14 cellular contexts compared by ENCODE assay signal in the genomic region with DNA sequence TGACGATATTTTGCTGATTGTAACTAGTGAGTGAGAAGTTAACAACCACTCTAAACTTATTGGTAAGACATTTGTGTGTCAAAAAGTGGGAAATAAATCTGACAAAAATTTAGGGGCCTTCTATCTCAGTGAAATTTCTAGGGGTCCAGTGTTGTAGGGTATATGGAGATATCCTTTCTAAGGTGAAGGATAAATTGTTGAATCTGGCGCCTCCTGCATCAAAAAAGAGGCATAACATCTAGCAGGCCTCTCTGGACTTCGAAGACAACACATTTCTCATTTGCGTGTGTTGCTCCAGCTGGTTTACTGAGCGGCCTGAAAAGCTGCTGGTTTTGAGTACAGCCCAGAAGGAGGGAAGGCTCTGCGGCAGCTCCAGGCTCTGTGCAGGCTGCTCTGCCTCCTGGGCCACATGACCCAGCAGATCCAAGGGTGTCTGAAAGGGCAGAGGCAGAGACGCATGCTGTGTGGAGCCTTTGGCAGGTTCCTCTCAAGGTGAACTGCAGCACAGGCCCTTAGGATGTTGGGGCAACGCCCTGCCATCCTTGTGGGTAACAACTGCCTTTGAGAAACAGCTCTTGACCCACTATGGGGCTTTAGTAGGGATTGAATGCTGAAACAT.
DNase-seq lines count a peak whose midpoint lies in the region; ATAC-seq and TF ChIP-seq lines count a peak whose summit lies in the region.
"Had no signal": no experiment of that assay in that cellular context is flagged by ENCODE, and none has a peak within 500 bp of the region (broad histone marks: within the 10 kb centered on the region; RNA-seq: fewer than 3 reads in every experiment).

No MANE protein-coding gene starts in this region.

- POLR2A ChIA-PET in activated CD8-positive, alpha-beta T cell treated with anti-CD3 and anti-CD28 coated beads for 36 hours (lab: Charles Lee) = no interaction called here
- POLR2A ChIA-PET in activated CD8-positive, alpha-beta T cell treated with anti-CD3 and anti-CD28 coated beads, Interleukin-2, amount 10 ng/mL, durations not matched to agents 7 days and 5 days (lab: Charles Lee) = no interaction called here

- WGBS in transverse colon (ENCODE audit: low coverage in 1 of 2), 2 donors = 92 to 100% methylated on average over 2 to 8 of the region's 8 CpGs

- no peaks in the 10 kb centered on the region for H3K4me1 Mint-ChIP-seq in activated CD8-positive, alpha-beta T cell treated with anti-CD3 and anti-CD28 coated beads for 36 hours (ENCODE audit: low read depth)
- peaks cover 1% of the 10 kb centered on the region for H3K4me1 Mint-ChIP-seq in activated CD8-positive, alpha-beta T cell treated with anti-CD3 and anti-CD28 coated beads, Interleukin-2, amount 10 ng/mL, durations not matched to agents 7 days and 5 days (ENCODE audit: low read depth)
- peaks cover 3% of the 10 kb centered on the region for H3K4me1 Mint-ChIP-seq in chondrocyte (ENCODE audit: low read depth)

- no peak for ATAC-seq in activated CD8-positive, alpha-beta T cell treated with anti-CD3 and anti-CD28 coated beads for 36 hours
- ATAC-seq in activated CD8-positive, alpha-beta T cell treated with anti-CD3 and anti-CD28 coated beads, Interleukin-2, amount 10 ng/mL, durations not matched to agents 7 days and 5 days = no peak

- TF ChIP-seq EP300 in transverse colon (IDR thresholded peaks at IDR 0.05; ENCODE audit: low read depth) = no peak

- H3K9me2 ChIP-seq in MM.1S (replicated peaks; ENCODE audit: insufficient read depth, low read length) = no peaks in the 10 kb centered on the region

- CTCF ChIA-PET in activated CD8-positive, alpha-beta T cell treated with anti-CD3 and anti-CD28 coated beads for 36 hours (lab: Charles Lee) = interaction anchor here (1.0 to 1.2 kb wide), 2 partner anchors 42 to 207 kb away, joined by 3 to 8 read pairs; no protein-coding TSS in a partner anchor
- CTCF ChIA-PET in activated CD8-positive, alpha-beta T cell treated with anti-CD3 and anti-CD28 coated beads, Interleukin-2, amount 10 ng/mL, durations not matched to agents 7 days and 5 days (lab: Charles Lee) = no interaction called here

- no peak for TF ChIP-seq POLR2A in transverse colon (IDR thresholded peaks at IDR 0.05)

- no peak overlapping the region for H3K4me3 Mint-ChIP-seq in activated CD8-positive, alpha-beta T cell treated with anti-CD3 and anti-CD28 coated beads for 36 hours
- H3K4me3 Mint-ChIP-seq in activated CD8-positive, alpha-beta T cell treated with anti-CD3 and anti-CD28 coated beads, Interleukin-2, amount 10 ng/mL, durations not matched to agents 7 days and 5 days = no peak overlapping the region
- no peak overlapping the region for H3K4me3 Mint-ChIP-seq in chondrocyte (ENCODE audit: unreplicated experiment)
- H3K4me3 Mint-ChIP-seq: memory B cell; T-helper 1 cell treated with Interleukin-12 subunit alpha and Interleukin-12 subunit beta and Interleukin-4 antibody, amounts not matched to agents 30 μg/mL and 1 μg/mL, for 36 hours had no signal

- H3K27me3 ChIP-seq in MM.1S (replicated peaks; ENCODE audit: insufficient read depth, low read length) (no peaks in the 10 kb centered on the region), transverse colon (no peaks in the 10 kb centered on the region)
- H3K27me3 ChIP-seq: adrenal gland, testis had no signal

- H3K4me1 ChIP-seq in MM.1S (ENCODE audit: low read length) (no peaks in the 10 kb centered on the region), transverse colon (no peaks in the 10 kb centered on the region)
- H3K4me1 ChIP-seq: adrenal gland, testis had no signal

- H3K4me2 ChIP-seq in MM.1S (ENCODE audit: low read depth, low read length) = no peak overlapping the region

- no peak overlapping the region for H3K27ac Mint-ChIP-seq in activated CD8-positive, alpha-beta T cell treated with anti-CD3 and anti-CD28 coated beads for 36 hours
- no peak overlapping the region for H3K27ac Mint-ChIP-seq in activated CD8-positive, alpha-beta T cell treated with anti-CD3 and anti-CD28 coated beads, Interleukin-2, amount 10 ng/mL, durations not matched to agents 7 days and 5 days
- H3K27ac Mint-ChIP-seq in chondrocyte (ENCODE audit: unreplicated experiment) = no peak overlapping the region
- H3K27ac Mint-ChIP-seq: memory B cell; T-helper 1 cell treated with Interleukin-12 subunit alpha and Interleukin-12 subunit beta and Interleukin-4 antibody, amounts not matched to agents 30 μg/mL and 1 μg/mL, for 36 hours had no signal

- DNase-seq in activated CD8-positive, alpha-beta T cell treated with anti-CD3 and anti-CD28 coated beads for 36 hours = no peak
- no peak for DNase-seq in activated CD8-positive, alpha-beta T cell treated with anti-CD3 and anti-CD28 coated beads, Interleukin-2, amount 10 ng/mL, durations not matched to agents 7 days and 5 days
- peak; percentile 22 for DNase-seq in MM.1S
- DNase-seq in chondrocyte (ENCODE audit: low spot score) = no peak
- no peak for DNase-seq in retinal pigment epithelial cell (ENCODE audit: low read depth)
- no peak for DNase-seq in NCI-H226
- DNase-seq in transverse colon = no peak
- no peak for DNase-seq in NCI-H524 (lab: John Stamatoyannopoulos, UW)
- DNase-seq: adrenal gland; AML-193; effector memory CD4-positive, alpha-beta T cell; testis had no signal

- intact Hi-C loops in activated CD8-positive, alpha-beta T cell treated with anti-CD3 and anti-CD28 coated beads for 36 hours (cut with micrococcal nuclease) = loop anchor here (10.0 kb wide), 1 partner anchor 166 kb away; no protein-coding TSS in a partner anchor
- intact Hi-C loops in transverse colon (cut with DNase I; ENCODE audit: low total_unique reads) = no loop called here

- in situ Hi-C loops in transverse colon (cut with MboI; ENCODE audit: low pct_ligation_motif_present in 1 of 4, low pct_unique_long_range_greater_than_20kb in 1 of 4, low sequenced_read_pairs in 3 of 4) = loop anchor here in 2 of 4 donors (25.0 kb wide), 2 partner anchors 1008 to 1033 kb away; partner anchors contain the start of gene SHH (in 1 of the 2)

- no peak overlapping the region for H2AFZ ChIP-seq in MM.1S (ENCODE audit: low read length)

- peak; percentile 62 for TF ChIP-seq CTCF in activated CD8-positive, alpha-beta T cell treated with anti-CD3 and anti-CD28 coated beads for 36 hours (IDR thresholded peaks at IDR 0.05)
- peak; percentile 40 for TF ChIP-seq CTCF in MM.1S (IDR thresholded peaks at IDR 0.05; ENCODE audit: low read length)
- peak; percentile 52 for TF ChIP-seq CTCF in chondrocyte (IDR thresholded peaks at IDR 0.05)
- TF ChIP-seq CTCF in retinal pigment epithelial cell (conservative IDR thresholded peaks at IDR 0.05; ENCODE audit: low read depth, low read length) = peak; percentile 26
- no peak for TF ChIP-seq CTCF in transverse colon (IDR thresholded peaks at IDR 0.05)

- H3K27ac ChIP-seq in MM.1S (ENCODE audit: low read length) (no peak overlapping the region), transverse colon (no peak overlapping the region)
- H3K27ac ChIP-seq: adrenal gland, testis had no signal

- H3K4me3 ChIP-seq in MM.1S (ENCODE audit: low read length) = no peak overlapping the region
- no peak overlapping the region for H3K4me3 ChIP-seq in retinal pigment epithelial cell (ENCODE audit: low read length)
- H3K4me3 ChIP-seq in transverse colon = no peak overlapping the region
- H3K4me3 ChIP-seq: adrenal gland, testis had no signal

- H3K9me3 ChIP-seq in MM.1S (replicated peaks; ENCODE audit: insufficient read depth, low read length) (no peaks in the 10 kb centered on the region), transverse colon (no peaks in the 10 kb centered on the region)
- H3K9me3 ChIP-seq: adrenal gland, testis had no signal

- H3K36me3 Mint-ChIP-seq in activated CD8-positive, alpha-beta T cell treated with anti-CD3 and anti-CD28 coated beads for 36 hours (ENCODE audit: low read depth) = peaks cover 2% of the 10 kb centered on the region
- peaks cover 1% of the 10 kb centered on the region for H3K36me3 Mint-ChIP-seq in activated CD8-positive, alpha-beta T cell treated with anti-CD3 and anti-CD28 coated beads, Interleukin-2, amount 10 ng/mL, durations not matched to agents 7 days and 5 days (ENCODE audit: low read depth)
- H3K36me3 Mint-ChIP-seq in chondrocyte (ENCODE audit: low read depth) = peaks cover 3% of the 10 kb centered on the region

- H3K36me3 ChIP-seq in MM.1S (replicated peaks; ENCODE audit: insufficient read depth, low read length) = no peaks in the 10 kb centered on the region; the same call in 1 of the 2 replicates
- H3K36me3 ChIP-seq in transverse colon = peaks cover 0 to 3% (median 0%) of the 10 kb centered on the region in 4 donors
- H3K36me3 ChIP-seq: adrenal gland had no signal

- no peaks in the 10 kb centered on the region for H3K9me3 Mint-ChIP-seq in activated CD8-positive, alpha-beta T cell treated with anti-CD3 and anti-CD28 coated beads for 36 hours
- H3K9me3 Mint-ChIP-seq in activated CD8-positive, alpha-beta T cell treated with anti-CD3 and anti-CD28 coated beads, Interleukin-2, amount 10 ng/mL, durations not matched to agents 7 days and 5 days (ENCODE audit: insufficient read depth) = no peaks in the 10 kb centered on the region
- H3K9me3 Mint-ChIP-seq in chondrocyte (ENCODE audit: low read depth) = no peaks in the 10 kb centered on the region
- H3K9me3 Mint-ChIP-seq: memory B cell; T-helper 1 cell treated with Interleukin-12 subunit alpha and Interleukin-12 subunit beta and Interleukin-4 antibody, amounts not matched to agents 30 μg/mL and 1 μg/mL, for 36 hours had no signal

- H3K27me3 Mint-ChIP-seq in activated CD8-positive, alpha-beta T cell treated with anti-CD3 and anti-CD28 coated beads for 36 hours = no peaks in the 10 kb centered on the region
- no peaks in the 10 kb centered on the region for H3K27me3 Mint-ChIP-seq in activated CD8-positive, alpha-beta T cell treated with anti-CD3 and anti-CD28 coated beads, Interleukin-2, amount 10 ng/mL, durations not matched to agents 7 days and 5 days (ENCODE audit: low read depth)
- H3K27me3 Mint-ChIP-seq in chondrocyte (ENCODE audit: low read depth) = no peaks in the 10 kb centered on the region
- H3K27me3 Mint-ChIP-seq: memory B cell had no signal

- no peak overlapping the region for H3K9ac ChIP-seq in MM.1S (ENCODE audit: low read length)

- H3K79me2 ChIP-seq in MM.1S (ENCODE audit: low read length) = no peaks in the 10 kb centered on the region

- H4K20me1 ChIP-seq in MM.1S (ENCODE audit: insufficient read depth, low read length) = no peaks in the 10 kb centered on the region

- no peaks in the 10 kb centered on the region for H3F3A ChIP-seq in MM.1S (ENCODE audit: insufficient read depth, low read length)

Comparison
In these comparisons a context has a peak if more than half of its experiments do, and no peak if none do; other contexts are left out.
1. CTCF ChIP-seq: peak in activated CD8-positive, alpha-beta T cell treated with anti-CD3 and anti-CD28 coated beads for 36 hours (single experiment), MM.1S (single experiment), chondrocyte (single experiment) and retinal pigment epithelial cell (single experiment); none in transverse colon (0 of 5).